ENCODE assay signal across 8 cellular contexts in genomic region chr4:37648084-37648817, GRCh38. TPM values are rescaled to one million over a fixed set of nuclear protein-coding genes. Genes with fewer than 3 reads are reported as not detected.
DNase-seq lines count a peak whose midpoint lies in the region; ATAC-seq, FAIRE-seq and TF ChIP-seq lines count a peak whose summit lies in the region.

No MANE protein-coding gene starts in this region.

- peaks cover 0 to 19% of the 10 kb centered on the region in 2 donors for H3K36me3 ChIP-seq in gastrocnemius medialis

- peak overlapping the region; percentile 67 to 83 (median 77) for H3K27ac ChIP-seq in gastrocnemius medialis

- peak; percentile 99 to 100 for ATAC-seq in gastrocnemius medialis

- no peaks in the 10 kb centered on the region for H3K9me3 Mint-ChIP-seq in activated naive CD4-positive, alpha-beta T cell treated with anti-CD3 and anti-CD28 coated beads for 36 hours
- H3K9me3 Mint-ChIP-seq in activated CD4-positive, alpha-beta memory T cell treated with anti-CD3 and anti-CD28 coated beads for 36 hours: no peaks in the 10 kb centered on the region

- no peak overlapping the region for H3K27ac Mint-ChIP-seq in activated naive CD4-positive, alpha-beta T cell treated with anti-CD3 and anti-CD28 coated beads for 36 hours
- no peak overlapping the region for H3K27ac Mint-ChIP-seq in activated CD4-positive, alpha-beta memory T cell treated with anti-CD3 and anti-CD28 coated beads for 36 hours

- peaks cover 11% of the 10 kb centered on the region for H3K4me1 Mint-ChIP-seq in activated naive CD4-positive, alpha-beta T cell treated with anti-CD3 and anti-CD28 coated beads for 36 hours (ENCODE audit: low read depth)
- peaks cover 13% of the 10 kb centered on the region for H3K4me1 Mint-ChIP-seq in activated CD4-positive, alpha-beta memory T cell treated with anti-CD3 and anti-CD28 coated beads for 36 hours (ENCODE audit: low read depth)

- DNase-seq in H54 (ENCODE audit: insufficient read length, low spot score) (peak; percentile 49), fibroblast of the aortic adventitia (ENCODE audit: low read depth) (peak; percentile 88), gastrocnemius medialis (peak; percentile 85 to 91), OCI-M2 (lab: John Stamatoyannopoulos, UW; ENCODE audit: unreplicated experiment) (no peak), NCI-H345 (lab: John Stamatoyannopoulos, UW) (no peak)
- no peak for DNase-seq in activated naive CD4-positive, alpha-beta T cell treated with anti-CD3 and anti-CD28 coated beads for 36 hours
- no peak for DNase-seq in activated CD4-positive, alpha-beta memory T cell treated with anti-CD3 and anti-CD28 coated beads for 36 hours

- peaks cover 14% of the 10 kb centered on the region for H3K36me3 Mint-ChIP-seq in activated naive CD4-positive, alpha-beta T cell treated with anti-CD3 and anti-CD28 coated beads for 36 hours (ENCODE audit: low read depth)
- peaks cover 14% of the 10 kb centered on the region for H3K36me3 Mint-ChIP-seq in activated CD4-positive, alpha-beta memory T cell treated with anti-CD3 and anti-CD28 coated beads for 36 hours

- in situ Hi-C loops in gastrocnemius medialis (cut with MboI; ENCODE audit: low sequenced_read_pairs in 4 of 4): no loop called here

- no peak overlapping the region for H3K4me3 Mint-ChIP-seq in activated naive CD4-positive, alpha-beta T cell treated with anti-CD3 and anti-CD28 coated beads for 36 hours
- no peak overlapping the region for H3K4me3 Mint-ChIP-seq in activated CD4-positive, alpha-beta memory T cell treated with anti-CD3 and anti-CD28 coated beads for 36 hours

- no peaks in the 10 kb centered on the region for H3K27me3 Mint-ChIP-seq in activated naive CD4-positive, alpha-beta T cell treated with anti-CD3 and anti-CD28 coated beads for 36 hours (ENCODE audit: low read depth)
- no peaks in the 10 kb centered on the region for H3K27me3 Mint-ChIP-seq in activated CD4-positive, alpha-beta memory T cell treated with anti-CD3 and anti-CD28 coated beads for 36 hours

- TF ChIP-seq POLR2A in H54 (IDR thresholded peaks at IDR 0.05; ENCODE audit: low read depth, low read length) (no peak), gastrocnemius medialis (IDR thresholded peaks at IDR 0.05) (no peak)

- H3K9me3 ChIP-seq in gastrocnemius medialis: no peaks in the 10 kb centered on the region

- H3K4me3 ChIP-seq in fibroblast of the aortic adventitia (ENCODE audit: low read depth, low read length) (no peak overlapping the region), gastrocnemius medialis (no peak overlapping the region)

- H3K27me3 ChIP-seq in gastrocnemius medialis: no peaks in the 10 kb centered on the region

- TF ChIP-seq CTCF in fibroblast of the aortic adventitia (IDR thresholded peaks at IDR 0.05; ENCODE audit: insufficient read depth, low read length) (no peak), gastrocnemius medialis (IDR thresholded peaks at IDR 0.05 in 4 of 5, conservative IDR thresholded peaks at IDR 0.05 in 1 of 5) (no peak)

- intact Hi-C loops in gastrocnemius medialis (cut with DNase I; ENCODE audit: low total_unique reads): loop anchor here (1.0 to 2.0 kb wide), 2 partner anchors 19 to 38 kb away; partner anchors contain the start of gene RELL1
- intact Hi-C loops in activated naive CD4-positive, alpha-beta T cell treated with anti-CD3 and anti-CD28 coated beads for 36 hours (cut with micrococcal nuclease): no loop called here
- intact Hi-C loops in activated CD4-positive, alpha-beta memory T cell treated with anti-CD3 and anti-CD28 coated beads for 36 hours (cut with micrococcal nuclease): no loop called here

- CTCF ChIA-PET in activated naive CD4-positive, alpha-beta T cell treated with anti-CD3 and anti-CD28 coated beads for 36 hours (lab: Charles Lee): no interaction called here
- CTCF ChIA-PET in activated CD4-positive, alpha-beta memory T cell treated with anti-CD3 and anti-CD28 coated beads for 36 hours (lab: Charles Lee): no interaction called here

- H3K4me1 ChIP-seq in gastrocnemius medialis: peaks cover 17 to 35% of the 10 kb centered on the region in 2 donors

- FAIRE-seq in H54 (lab: Jason Lieb, UNC): peak; percentile 95

- POLR2A ChIA-PET in activated CD4-positive, alpha-beta memory T cell treated with anti-CD3 and anti-CD28 coated beads for 36 hours (lab: Charles Lee): no interaction called here

TF ChIP-seq in PFSK-1, 5 proteins besides CTCF, POLR2A, EP300 and RAD21:
- TF ChIP-seq SIN3A (IDR thresholded peaks at IDR 0.05; ENCODE audit: borderline replicate concordance, insufficient read depth, low read length): no peak
- no peak for TF ChIP-seq TAF1 (IDR thresholded peaks at IDR 0.05; ENCODE audit: borderline replicate concordance, insufficient read depth, low read length)
- TF ChIP-seq FOXP2 (optimal IDR thresholded peaks at IDR 0.05; ENCODE audit: borderline replicate concordance, extremely low read depth, extremely low read length, insufficient read depth): peak; percentile 68

RNA-seq across cellular contexts. Expression of gene RELL1, which starts 37.9 kb away (rescaled TPM):
- polyA plus RNA-seq in PFSK-1 (2012; ENCODE audit: insufficient read length, low read depth): not detected
- total RNA-seq in fibroblast of the aortic adventitia (ENCODE audit: low replicate concordance) (21.3 and 65.7 TPM in 2 replicates), gastrocnemius medialis (10 to 100 TPM; 13.7 to 36.3 (median 27.8) TPM)
- 10 to 100 TPM in 1 of 2 experiments, 1 to 10 TPM in 1; 8.7 to 10.3 TPM for total RNA-seq in activated naive CD4-positive, alpha-beta T cell treated with anti-CD3 and anti-CD28 coated beads for 36 hours
- total RNA-seq in activated CD4-positive, alpha-beta memory T cell treated with anti-CD3 and anti-CD28 coated beads for 36 hours: 10 to 100 TPM; 15.0 to 16.0 TPM

Comparison
In these comparisons a context has a peak if more than half of its experiments do, and no peak if none do; other contexts are left out.
1. DNase-seq: peak in H54 (single experiment), fibroblast of the aortic adventitia (single experiment) and gastrocnemius medialis (2 of 2); none in activated naive CD4-positive, alpha-beta T cell treated with anti-CD3 and anti-CD28 coated beads for 36 hours (single experiment), OCI-M2 (single experiment), NCI-H345 (single experiment) and activated CD4-positive, alpha-beta memory T cell treated with anti-CD3 and anti-CD28 coated beads for 36 hours (single experiment).